ENCODE assay signal across 8 cellular contexts in the genomic region with DNA sequence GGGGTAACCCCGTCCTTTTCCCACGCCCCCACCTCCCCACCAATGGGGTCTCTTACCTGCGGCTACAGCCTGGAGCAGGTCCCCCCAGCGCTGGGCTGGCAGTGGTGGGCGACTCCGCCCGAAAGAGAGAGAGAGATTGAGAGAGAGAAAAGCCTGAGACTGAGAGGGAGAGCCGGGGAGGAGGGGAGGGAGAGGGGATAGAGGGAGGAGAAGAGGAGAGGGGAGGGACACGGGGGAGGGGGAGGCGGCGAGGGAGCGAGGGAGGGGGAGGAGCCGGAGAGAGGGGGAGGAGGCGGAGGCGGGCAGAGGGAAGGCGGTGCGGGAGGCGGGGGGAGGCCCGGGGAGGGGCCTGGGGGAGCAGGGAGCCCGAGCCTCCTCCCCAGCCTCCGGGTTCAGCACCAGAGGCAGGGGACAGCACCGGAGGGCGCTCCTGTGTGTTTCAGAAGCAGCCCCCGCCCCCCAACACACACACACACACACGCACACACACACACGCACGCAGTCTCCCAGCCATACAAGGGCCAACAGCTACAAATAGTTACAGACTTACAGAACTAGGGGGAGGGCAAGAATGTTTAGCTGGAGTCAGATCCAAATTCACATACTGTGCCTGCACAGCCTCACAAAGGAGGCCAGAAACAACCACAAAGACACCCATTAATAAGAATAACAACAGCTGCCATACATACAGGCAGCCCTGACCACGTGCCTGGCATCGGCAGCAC. TPM values are rescaled to one million over a fixed set of nuclear protein-coding genes. Genes with fewer than 3 reads are reported as not detected.
DNase-seq lines count a peak whose midpoint lies in the region; ATAC-seq and TF ChIP-seq lines count a peak whose summit lies in the region.

A gene with protein sequence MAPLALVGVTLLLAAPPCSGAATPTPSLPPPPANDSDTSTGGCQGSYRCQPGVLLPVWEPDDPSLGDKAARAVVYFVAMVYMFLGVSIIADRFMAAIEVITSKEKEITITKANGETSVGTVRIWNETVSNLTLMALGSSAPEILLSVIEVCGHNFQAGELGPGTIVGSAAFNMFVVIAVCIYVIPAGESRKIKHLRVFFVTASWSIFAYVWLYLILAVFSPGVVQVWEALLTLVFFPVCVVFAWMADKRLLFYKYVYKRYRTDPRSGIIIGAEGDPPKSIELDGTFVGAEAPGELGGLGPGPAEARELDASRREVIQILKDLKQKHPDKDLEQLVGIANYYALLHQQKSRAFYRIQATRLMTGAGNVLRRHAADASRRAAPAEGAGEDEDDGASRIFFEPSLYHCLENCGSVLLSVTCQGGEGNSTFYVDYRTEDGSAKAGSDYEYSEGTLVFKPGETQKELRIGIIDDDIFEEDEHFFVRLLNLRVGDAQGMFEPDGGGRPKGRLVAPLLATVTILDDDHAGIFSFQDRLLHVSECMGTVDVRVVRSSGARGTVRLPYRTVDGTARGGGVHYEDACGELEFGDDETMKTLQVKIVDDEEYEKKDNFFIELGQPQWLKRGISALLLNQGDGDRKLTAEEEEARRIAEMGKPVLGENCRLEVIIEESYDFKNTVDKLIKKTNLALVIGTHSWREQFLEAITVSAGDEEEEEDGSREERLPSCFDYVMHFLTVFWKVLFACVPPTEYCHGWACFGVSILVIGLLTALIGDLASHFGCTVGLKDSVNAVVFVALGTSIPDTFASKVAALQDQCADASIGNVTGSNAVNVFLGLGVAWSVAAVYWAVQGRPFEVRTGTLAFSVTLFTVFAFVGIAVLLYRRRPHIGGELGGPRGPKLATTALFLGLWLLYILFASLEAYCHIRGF (minus strand): TSS at position 161 of the 725 bp plus-strand sequence. CDS start 5,490 bp downstream, outside the sequence.

- H3K4me1 ChIP-seq in CD4-positive, alpha-beta memory T cell (ENCODE audit: insufficient read depth, low read length): peaks cover 12% of the 10 kb centered on the region
- H3K4me1 ChIP-seq in SJSA1 (replicated peaks) (no peaks in the 10 kb centered on the region), heart right ventricle (peaks cover 0 to 12% (median 4%) of the 10 kb centered on the region in 9 donors), psoas muscle (no peaks in the 10 kb centered on the region)

- no peaks in the 10 kb centered on the region for H3K9me3 ChIP-seq in CD4-positive, alpha-beta memory T cell (ENCODE audit: control insufficient read depth in 1 of 2, low read length in 2 of 2)
- H3K9me3 ChIP-seq in SJSA1 (replicated peaks) (no peaks in the 10 kb centered on the region), heart right ventricle (no peaks in the 10 kb centered on the region), psoas muscle (no peaks in the 10 kb centered on the region)

- CTCF ChIA-PET in CD4-positive, alpha-beta memory T cell (lab: Charles Lee; ENCODE audit: partially characterized antibody): no interaction called here

- H3K4me3 ChIP-seq in CD4-positive, alpha-beta memory T cell (ENCODE audit: low read length in 2 of 2): no peak within 1 kb of the TSS
- H3K4me3 ChIP-seq in SJSA1 (no peak within 1 kb of the TSS), heart right ventricle (peak within 1 kb of the TSS in 2 of 10 donors; percentile 17), psoas muscle (peak within 1 kb of the TSS; percentile 18)

- H3K4me3 Mint-ChIP-seq in CD4-positive, alpha-beta memory T cell: peak within 1 kb of the TSS in 5 of 8 donors; percentile 18 to 66 (median 52)
- H3K4me3 Mint-ChIP-seq in activated naive CD8-positive, alpha-beta T cell treated with anti-CD3 and anti-CD28 coated beads, Interleukin-2, amount 50 U/mL, for 24 hours: peak within 1 kb of the TSS; percentile 36

- ATAC-seq in activated naive CD8-positive, alpha-beta T cell treated with anti-CD3 and anti-CD28 coated beads, Interleukin-2, amount 50 U/mL, for 24 hours: peak; percentile 27
- ATAC-seq in heart right ventricle (peak; percentile 57 to 84 (median 79)), psoas muscle (peak in 3 of 4 donors; percentile 36 to 43 (median 38)), HG03039 (IDR thresholded peaks at IDR 0.05; ENCODE audit: unreplicated experiment) (no peak), GM19455 (IDR thresholded peaks at IDR 0.05; ENCODE audit: unreplicated experiment) (no peak)

- TF ChIP-seq CTCF in heart right ventricle (IDR thresholded peaks at IDR 0.05): no peak
- TF ChIP-seq CTCF in psoas muscle (IDR thresholded peaks at IDR 0.05): no peak

- peaks cover 37% of the 10 kb centered on the region for H3K27me3 ChIP-seq in CD4-positive, alpha-beta memory T cell (ENCODE audit: insufficient read depth, low read length)
- H3K27me3 ChIP-seq in SJSA1 (replicated peaks) (peaks cover 48% of the 10 kb centered on the region), heart right ventricle (peaks cover 2 to 73% (median 51%) of the 10 kb centered on the region in 7 donors), psoas muscle (ENCODE audit: insufficient read depth in 3 of 3, low read length in 2 of 3) (peaks cover 0 to 49% (median 17%) of the 10 kb centered on the region in 3 donors)

- POLR2A ChIA-PET in CD4-positive, alpha-beta memory T cell (lab: Charles Lee; ENCODE audit: partially characterized antibody): interaction anchor here (1.2 kb wide), 1 partner anchor 12 kb away, joined by 5 read pairs; the partner anchor contains the start of gene KPTN

- peaks cover 10 to 14% (median 11%) of the 10 kb centered on the region in 4 donors for H3K4me1 Mint-ChIP-seq in CD4-positive, alpha-beta memory T cell
- H3K4me1 Mint-ChIP-seq in activated naive CD8-positive, alpha-beta T cell treated with anti-CD3 and anti-CD28 coated beads, Interleukin-2, amount 50 U/mL, for 24 hours: peaks cover 11% of the 10 kb centered on the region

- no peaks in the 10 kb centered on the region for H3K36me3 Mint-ChIP-seq in CD4-positive, alpha-beta memory T cell
- H3K36me3 Mint-ChIP-seq in activated naive CD8-positive, alpha-beta T cell treated with anti-CD3 and anti-CD28 coated beads, Interleukin-2, amount 50 U/mL, for 24 hours (ENCODE audit: low read depth): no peaks in the 10 kb centered on the region

- H3K27me3 Mint-ChIP-seq in CD4-positive, alpha-beta memory T cell: peaks cover 41% of the 10 kb centered on the region in 2 donors
- peaks cover 41% of the 10 kb centered on the region for H3K27me3 Mint-ChIP-seq in activated naive CD8-positive, alpha-beta T cell treated with anti-CD3 and anti-CD28 coated beads, Interleukin-2, amount 50 U/mL, for 24 hours

- WGBS in heart right ventricle, 2 donors: 3% methylated on average over 18 to 27 of the region's 29 CpGs
- WGBS in psoas muscle, 3 donors: 3 to 5% (median 5%) methylated on average over 18 to 26 of the region's 29 CpGs

- peak; percentile 61 to 82 (median 71) for DNase-seq in CD4-positive, alpha-beta memory T cell
- peak; percentile 82 for DNase-seq in HuH-7.5 (ENCODE audit: low spot score)
- peak; percentile 30 to 64 for DNase-seq in SJSA1 (ENCODE audit: low read depth in 1 of 2, low spot score in 2 of 2)
- peak; percentile 43 for DNase-seq in activated naive CD8-positive, alpha-beta T cell treated with anti-CD3 and anti-CD28 coated beads, Interleukin-2, amount 50 U/mL, for 24 hours
- DNase-seq in heart right ventricle: peak; percentile 64 to 73
- DNase-seq in psoas muscle: peak; percentile 43 to 69

- no peaks in the 10 kb centered on the region for H3K36me3 ChIP-seq in CD4-positive, alpha-beta memory T cell (ENCODE audit: insufficient read depth, low read length)
- H3K36me3 ChIP-seq in SJSA1: no peaks in the 10 kb centered on the region
- H3K36me3 ChIP-seq in heart right ventricle: no peaks in the 10 kb centered on the region
- no peaks in the 10 kb centered on the region for H3K36me3 ChIP-seq in psoas muscle (ENCODE audit: insufficient read depth in 1 of 2, low read depth in 1 of 2)

- H3K27ac Mint-ChIP-seq in CD4-positive, alpha-beta memory T cell: peak within 1 kb of the TSS in 4 of 7 donors; percentile 64 to 85 (median 76)
- no peak within 1 kb of the TSS for H3K27ac Mint-ChIP-seq in activated naive CD8-positive, alpha-beta T cell treated with anti-CD3 and anti-CD28 coated beads, Interleukin-2, amount 50 U/mL, for 24 hours

- no peak within 1 kb of the TSS for H3K27ac ChIP-seq in CD4-positive, alpha-beta memory T cell (ENCODE audit: low read depth, low read length)
- no peak within 1 kb of the TSS for H3K27ac ChIP-seq in SJSA1
- H3K27ac ChIP-seq in heart right ventricle: no peak within 1 kb of the TSS
- H3K27ac ChIP-seq in psoas muscle: no peak within 1 kb of the TSS

- peaks cover 0 to 2% (median 0%) of the 10 kb centered on the region in 8 donors for H3K9me3 Mint-ChIP-seq in CD4-positive, alpha-beta memory T cell
- H3K9me3 Mint-ChIP-seq in activated naive CD8-positive, alpha-beta T cell treated with anti-CD3 and anti-CD28 coated beads, Interleukin-2, amount 50 U/mL, for 24 hours: no peaks in the 10 kb centered on the region

- intact Hi-C loops in CD4-positive, alpha-beta memory T cell (cut with micrococcal nuclease): no loop called here
- intact Hi-C loops in heart right ventricle (cut with DNase I) (no loop called here), psoas muscle (cut with DNase I) (no loop called here)

RNA-seq across cellular contexts. Expression of the gene that starts here (rescaled TPM):
- total RNA-seq in CD4-positive, alpha-beta memory T cell: not detected
- not detected for polyA plus RNA-seq in CD4-positive, alpha-beta memory T cell
- not detected in 2 replicates for total RNA-seq in SJSA1 (2014; rRNA removed; shearing (Covaris generic))
- total RNA-seq in heart right ventricle (under 1 TPM in 7 of 10 donors, not detected in 3; 0.11 to 0.64 (median 0.15) TPM), psoas muscle (under 1 TPM; 0.13 to 0.54 (median 0.25) TPM)
- polyA plus RNA-seq in heart right ventricle (under 1 TPM; 0.03 to 0.22 TPM), psoas muscle (under 1 TPM in 2 of 3 donors, not detected in 1; 0.12 to 0.18 TPM)

Comparison
In these comparisons a context has a peak if more than half of its experiments do, and no peak if none do; other contexts are left out.
1. Peak in DNase-seq in CD4-positive, alpha-beta memory T cell; RNA of the gene not detected or under 1 TPM.
2. Peak in DNase-seq in SJSA1; RNA of the gene not detected or under 1 TPM.
3. Peak in DNase-seq and ATAC-seq in heart right ventricle; RNA of the gene not detected or under 1 TPM.
4. Peak in DNase-seq, ATAC-seq and H3K4me3 ChIP-seq in psoas muscle; RNA of the gene not detected or under 1 TPM.